Comparison of ENCODE assay signal across 19 cellular contexts in genomic region chr22:31268281-31268680, GRCh38.
"Had no signal": no experiment of that assay in that cellular context is flagged by ENCODE, and none has a peak within 500 bp of the region (broad histone marks: within the 10 kb centered on the region; RNA-seq: fewer than 3 reads in every experiment).

No MANE protein-coding gene starts in this region.

- H3K4me3 ChIP-seq: body of pancreas, dorsolateral prefrontal cortex, lower lobe of right lung, neural progenitor cell, ovary, psoas muscle, stomach, upper lobe of left lung had no signal

- H3K4me3 Mint-ChIP-seq: activated naive CD8-positive, alpha-beta T cell treated with anti-CD3 and anti-CD28 coated beads, Interleukin-2, amount 10 ng/mL, durations not matched to agents 7 days and 5 days; activated T-helper 1 cell treated with anti-CD3 and anti-CD28 coated beads, Interleukin-12 subunit alpha, Interleukin-12 subunit beta, Interleukin-2, Interleukin-4 antibody, amounts not matched to agents 30 ng/mL and 10 ng/mL and 1 ng/mL, durations not matched to agents 14 hours and 24 hours and 36 hours; endodermal cell; mesothelial cell of epicardium; neural progenitor cell had no signal

- H3K9me3 ChIP-seq: body of pancreas, lower lobe of right lung, ovary, psoas muscle, stomach, upper lobe of left lung had no signal

- H3K27ac ChIP-seq: body of pancreas, dorsolateral prefrontal cortex, lower lobe of right lung, neural progenitor cell, ovary, psoas muscle, stomach, upper lobe of left lung had no signal

- DNase-seq: activated CD4-positive, alpha-beta T cell treated with anti-CD3 and anti-CD28 coated beads, Interleukin-2, amount 50 U/mL, for 1 hour; activated CD8-positive, alpha-beta memory T cell treated with anti-CD3 and anti-CD28 coated beads for 24 hours; activated naive CD8-positive, alpha-beta T cell treated with anti-CD3 and anti-CD28 coated beads, Interleukin-2, amount 10 ng/mL, durations not matched to agents 7 days and 5 days; body of pancreas; dorsolateral prefrontal cortex; endodermal cell; hypothalamus; islet precursor cell; left colon; lower lobe of right lung; ovary; psoas muscle; right cardiac atrium; stimulated activated CD4-positive, alpha-beta T cell treated with anti-CD3 and anti-CD28 coated beads, Interleukin-2, amount 100 ng/mL, for 24 hours; stomach; upper lobe of left lung had no signal

- H2AFZ ChIP-seq: neural progenitor cell had no signal

- H3K27me3 Mint-ChIP-seq: activated naive CD8-positive, alpha-beta T cell treated with anti-CD3 and anti-CD28 coated beads, Interleukin-2, amount 10 ng/mL, durations not matched to agents 7 days and 5 days had no signal

- H3K27me3 ChIP-seq: body of pancreas, dorsolateral prefrontal cortex, neural progenitor cell, ovary, stomach, upper lobe of left lung had no signal

- H3K4me1 ChIP-seq: body of pancreas had no signal

- H3K9ac ChIP-seq: neural progenitor cell had no signal

- H3K36me3 ChIP-seq: neural progenitor cell, ovary had no signal

- H3K27ac Mint-ChIP-seq: activated naive CD8-positive, alpha-beta T cell treated with anti-CD3 and anti-CD28 coated beads, Interleukin-2, amount 10 ng/mL, durations not matched to agents 7 days and 5 days; activated T-helper 1 cell treated with anti-CD3 and anti-CD28 coated beads, Interleukin-12 subunit alpha, Interleukin-12 subunit beta, Interleukin-2, Interleukin-4 antibody, amounts not matched to agents 30 ng/mL and 10 ng/mL and 1 ng/mL, durations not matched to agents 14 hours and 24 hours and 36 hours; mesothelial cell of epicardium; neural progenitor cell had no signal

- H3K4me2 ChIP-seq: neural progenitor cell had no signal

- H3K9me3 Mint-ChIP-seq: activated naive CD8-positive, alpha-beta T cell treated with anti-CD3 and anti-CD28 coated beads, Interleukin-2, amount 10 ng/mL, durations not matched to agents 7 days and 5 days; activated T-helper 1 cell treated with anti-CD3 and anti-CD28 coated beads, Interleukin-12 subunit alpha, Interleukin-12 subunit beta, Interleukin-2, Interleukin-4 antibody, amounts not matched to agents 30 ng/mL and 10 ng/mL and 1 ng/mL, durations not matched to agents 14 hours and 24 hours and 36 hours; endodermal cell; mesothelial cell of epicardium; neural progenitor cell had no signal

- ATAC-seq: body of pancreas, left colon, lower lobe of right lung, psoas muscle, right cardiac atrium had no signal
